Comparison of ENCODE assay signal across 8 cellular contexts in the genomic region with DNA sequence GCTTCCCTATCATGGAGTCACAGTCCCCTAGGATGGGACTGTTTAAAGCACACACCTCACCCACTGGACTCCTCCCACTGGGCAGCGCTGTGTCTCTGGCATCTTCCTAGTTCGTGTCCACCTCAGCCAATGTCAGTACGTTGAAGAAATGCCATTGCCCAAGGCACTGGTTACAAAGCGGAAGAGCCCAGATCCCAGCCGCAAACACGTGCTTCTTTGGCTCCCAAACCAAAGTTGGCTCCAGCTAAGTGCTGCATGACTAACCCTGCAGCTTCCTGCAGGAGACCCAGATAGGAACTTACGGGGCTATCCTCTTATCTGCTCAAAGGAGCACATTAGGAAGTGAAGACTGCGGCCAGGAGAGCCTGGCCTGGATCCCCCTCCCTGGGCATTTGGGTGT. TPM values are rescaled to one million over a fixed set of nuclear protein-coding genes. Genes with fewer than 3 reads are reported as not detected.
DNase-seq lines count a peak whose midpoint lies in the region; ATAC-seq and TF ChIP-seq lines count a peak whose summit lies in the region.

No MANE protein-coding gene starts in this region.

- no peaks in the 10 kb centered on the region for H3K9me3 ChIP-seq in GM23248 (ENCODE audit: low read depth)
- no peaks in the 10 kb centered on the region for H3K9me3 ChIP-seq in skeletal muscle satellite cell (replicated peaks; ENCODE audit: low read length)

- no peaks in the 10 kb centered on the region for H3K36me3 ChIP-seq in GM23248 (ENCODE audit: low read depth)
- H3K36me3 ChIP-seq in skeletal muscle satellite cell (ENCODE audit: insufficient read depth, low read length), result peaks cover 7% of the 10 kb centered on the region

- no peak for TF ChIP-seq CTCF in foreskin fibroblast (IDR thresholded peaks at IDR 0.05; ENCODE audit: low read depth, low read length)
- TF ChIP-seq CTCF in nephron progenitor cell (IDR thresholded peaks at IDR 0.05), result no peak

- no peak overlapping the region for H3K4me3 Mint-ChIP-seq in nephron progenitor cell

- 0 out of 2 replicates have a peak, but pooled peaks cover 9% of the 10 kb centered on the region for H3K79me2 ChIP-seq in GM23248 (ENCODE audit: insufficient read depth)

- H3K36me3 Mint-ChIP-seq in nephron progenitor cell (ENCODE audit: low read depth), result no peaks in the 10 kb centered on the region

- H3K4me2 ChIP-seq in GM23248 (ENCODE audit: unreplicated experiment) (peak overlapping the region; percentile 61), skeletal muscle satellite cell (ENCODE audit: low read length) (peak overlapping the region; percentile 63)

- H3K27ac ChIP-seq in GM23248, result peak overlapping the region; percentile 44

- H3K27ac Mint-ChIP-seq in nephron progenitor cell, result no peak overlapping the region

- H3K27me3 ChIP-seq in GM23248 (replicated peaks; ENCODE audit: insufficient read depth) (no peaks in the 10 kb centered on the region), skeletal muscle satellite cell (ENCODE audit: control insufficient read depth, insufficient read depth, low read length) (no peaks in the 10 kb centered on the region)

- DNase-seq in GM23248 (peak; percentile 99), foreskin fibroblast (peak; percentile 96 to 98), nephron progenitor cell (no peak)
- DNase-seq in effector CD8-positive, alpha-beta T cell (lab: John Stamatoyannopoulos, UW), result no peak

- H3K4me3 ChIP-seq in GM23248 (peak overlapping the region; percentile 30), foreskin fibroblast (ENCODE audit: low read depth in 1 of 2, low read length in 2 of 2) (no peak overlapping the region), skeletal muscle satellite cell (ENCODE audit: low read length) (no peak overlapping the region)

- in situ Hi-C loops in GM23248 (cut with MboI), result no loop called here

- no peak overlapping the region for H2AFZ ChIP-seq in GM23248

- no peaks in the 10 kb centered on the region for H3K9me3 Mint-ChIP-seq in nephron progenitor cell

- 2% methylated on average over 8 of the region's 8 CpGs for WGBS in GM23248 (ENCODE audit: low coverage in 1 of 2, low lambda C conversion rate in 2 of 2, missing lambda C conversion rate in 2 of 2), 2 experiments

- H3K9me2 ChIP-seq in GM23248 (ENCODE audit: insufficient read depth), result no peaks in the 10 kb centered on the region

- H3K4me1 ChIP-seq in GM23248 (ENCODE audit: insufficient read depth), result peaks cover 34% of the 10 kb centered on the region
- peaks cover 38% of the 10 kb centered on the region for H3K4me1 ChIP-seq in skeletal muscle satellite cell (ENCODE audit: control insufficient read depth, insufficient read depth, low read length)

- no peak overlapping the region for H3K9ac ChIP-seq in GM23248
- H3K9ac ChIP-seq in skeletal muscle satellite cell (ENCODE audit: low read depth, low read length), result peak overlapping the region; percentile 4

- ATAC-seq in SK-N-SH treated with all-trans-retinoic acid at 6 μM for 48 hours (peak; percentile 89), HG02884 (IDR thresholded peaks at IDR 0.05; ENCODE audit: unreplicated experiment) (no peak), HG03045 (IDR thresholded peaks at IDR 0.05; ENCODE audit: unreplicated experiment) (no peak)

- H3K4me1 Mint-ChIP-seq in nephron progenitor cell, result no peaks in the 10 kb centered on the region

- peaks cover 22% of the 10 kb centered on the region for H3F3A ChIP-seq in GM23248 (ENCODE audit: insufficient read depth)

- H4K20me1 ChIP-seq in GM23248 (ENCODE audit: insufficient read depth), result no peaks in the 10 kb centered on the region

- peaks cover 17% of the 10 kb centered on the region for H3K27me3 Mint-ChIP-seq in nephron progenitor cell (ENCODE audit: low read depth, poor library complexity)

TF ChIP-seq in SK-N-SH treated with all-trans-retinoic acid at 6 μM for 48 hours, 23 proteins besides CTCF, POLR2A, EP300 and RAD21:
- TF ChIP-seq ZFP30 (CRISPR knock-in tag; IDR thresholded peaks at IDR 0.05) (no peak), ISL1 (CRISPR knock-in tag; IDR thresholded peaks at IDR 0.05) (0 out of 2 replicates have a peak, but pooled peaks have one; percentile 31), TOX (CRISPR knock-in tag; IDR thresholded peaks at IDR 0.05; ENCODE audit: borderline replicate concordance) (no peak), SNAI2 (CRISPR knock-in tag; IDR thresholded peaks at IDR 0.05) (no peak), GLIS3 (CRISPR knock-in tag; IDR thresholded peaks at IDR 0.05) (no peak), PPARA (CRISPR knock-in tag; IDR thresholded peaks at IDR 0.05; ENCODE audit: borderline replicate concordance) (no peak)
- TF ChIP-seq, protein P1, sequence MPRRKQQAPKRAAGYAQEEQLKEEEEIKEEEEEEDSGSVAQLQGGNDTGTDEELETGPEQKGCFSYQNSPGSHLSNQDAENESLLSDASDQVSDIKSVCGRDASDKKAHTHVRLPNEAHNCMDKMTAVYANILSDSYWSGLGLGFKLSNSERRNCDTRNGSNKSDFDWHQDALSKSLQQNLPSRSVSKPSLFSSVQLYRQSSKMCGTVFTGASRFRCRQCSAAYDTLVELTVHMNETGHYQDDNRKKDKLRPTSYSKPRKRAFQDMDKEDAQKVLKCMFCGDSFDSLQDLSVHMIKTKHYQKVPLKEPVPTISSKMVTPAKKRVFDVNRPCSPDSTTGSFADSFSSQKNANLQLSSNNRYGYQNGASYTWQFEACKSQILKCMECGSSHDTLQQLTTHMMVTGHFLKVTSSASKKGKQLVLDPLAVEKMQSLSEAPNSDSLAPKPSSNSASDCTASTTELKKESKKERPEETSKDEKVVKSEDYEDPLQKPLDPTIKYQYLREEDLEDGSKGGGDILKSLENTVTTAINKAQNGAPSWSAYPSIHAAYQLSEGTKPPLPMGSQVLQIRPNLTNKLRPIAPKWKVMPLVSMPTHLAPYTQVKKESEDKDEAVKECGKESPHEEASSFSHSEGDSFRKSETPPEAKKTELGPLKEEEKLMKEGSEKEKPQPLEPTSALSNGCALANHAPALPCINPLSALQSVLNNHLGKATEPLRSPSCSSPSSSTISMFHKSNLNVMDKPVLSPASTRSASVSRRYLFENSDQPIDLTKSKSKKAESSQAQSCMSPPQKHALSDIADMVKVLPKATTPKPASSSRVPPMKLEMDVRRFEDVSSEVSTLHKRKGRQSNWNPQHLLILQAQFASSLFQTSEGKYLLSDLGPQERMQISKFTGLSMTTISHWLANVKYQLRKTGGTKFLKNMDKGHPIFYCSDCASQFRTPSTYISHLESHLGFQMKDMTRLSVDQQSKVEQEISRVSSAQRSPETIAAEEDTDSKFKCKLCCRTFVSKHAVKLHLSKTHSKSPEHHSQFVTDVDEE (CRISPR knock-in tag; IDR thresholded peaks at IDR 0.05), result no peak
- TF ChIP-seq, protein P2, sequence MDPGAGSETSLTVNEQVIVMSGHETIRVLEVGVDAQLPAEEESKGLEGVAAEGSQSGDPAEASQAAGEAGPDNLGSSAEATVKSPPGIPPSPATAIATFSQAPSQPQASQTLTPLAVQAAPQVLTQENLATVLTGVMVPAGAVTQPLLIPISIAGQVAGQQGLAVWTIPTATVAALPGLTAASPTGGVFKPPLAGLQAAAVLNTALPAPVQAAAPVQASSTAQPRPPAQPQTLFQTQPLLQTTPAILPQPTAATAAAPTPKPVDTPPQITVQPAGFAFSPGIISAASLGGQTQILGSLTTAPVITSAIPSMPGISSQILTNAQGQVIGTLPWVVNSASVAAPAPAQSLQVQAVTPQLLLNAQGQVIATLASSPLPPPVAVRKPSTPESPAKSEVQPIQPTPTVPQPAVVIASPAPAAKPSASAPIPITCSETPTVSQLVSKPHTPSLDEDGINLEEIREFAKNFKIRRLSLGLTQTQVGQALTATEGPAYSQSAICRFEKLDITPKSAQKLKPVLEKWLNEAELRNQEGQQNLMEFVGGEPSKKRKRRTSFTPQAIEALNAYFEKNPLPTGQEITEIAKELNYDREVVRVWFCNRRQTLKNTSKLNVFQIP (CRISPR knock-in tag; IDR thresholded peaks at IDR 0.05; ENCODE audit: borderline replicate concordance, low read depth), result no peak
TF ChIP-seq in SK-N-SH treated with all-trans-retinoic acid at 6 μM for 48 hours: peak in this region for 1.

RNA-seq across cellular contexts. Expression of a gene that starts 9.3 kb away (rescaled TPM):
- 3.8 and 4.8 TPM in 2 replicates for total RNA-seq in GM23248 (2014; rRNA removed; shearing (Covaris generic))
- 1.2 TPM in 2 replicates for polyA plus RNA-seq in GM23248 (2016; fragmentation: Nextera tagmentation; extraction: Ambion mirVana)
- total RNA-seq in skeletal muscle satellite cell (2012; rRNA removed), result 26.9 and 32.2 TPM in 2 replicates

RNA-seq across cellular contexts. Expression of a gene that starts 27.7 kb away (rescaled TPM):
- total RNA-seq in GM23248 (2014; rRNA removed; shearing (Covaris generic)), result 38.6 and 46.0 TPM in 2 replicates
- polyA plus RNA-seq in GM23248 (2016; fragmentation: Nextera tagmentation; extraction: Ambion mirVana), result 48.7 and 48.9 TPM in 2 replicates
- 37.0 and 37.6 TPM in 2 replicates for total RNA-seq in skeletal muscle satellite cell (2012; rRNA removed)

Comparison
In these comparisons a context has a peak if more than half of its experiments do, and no peak if none do; other contexts are left out.
1. DNase-seq: peak in GM23248 (single experiment) and foreskin fibroblast (2 of 2); none in effector CD8-positive, alpha-beta T cell (single experiment) and nephron progenitor cell (single experiment).